8 cellular contexts compared by ENCODE assay signal in the genomic region with DNA sequence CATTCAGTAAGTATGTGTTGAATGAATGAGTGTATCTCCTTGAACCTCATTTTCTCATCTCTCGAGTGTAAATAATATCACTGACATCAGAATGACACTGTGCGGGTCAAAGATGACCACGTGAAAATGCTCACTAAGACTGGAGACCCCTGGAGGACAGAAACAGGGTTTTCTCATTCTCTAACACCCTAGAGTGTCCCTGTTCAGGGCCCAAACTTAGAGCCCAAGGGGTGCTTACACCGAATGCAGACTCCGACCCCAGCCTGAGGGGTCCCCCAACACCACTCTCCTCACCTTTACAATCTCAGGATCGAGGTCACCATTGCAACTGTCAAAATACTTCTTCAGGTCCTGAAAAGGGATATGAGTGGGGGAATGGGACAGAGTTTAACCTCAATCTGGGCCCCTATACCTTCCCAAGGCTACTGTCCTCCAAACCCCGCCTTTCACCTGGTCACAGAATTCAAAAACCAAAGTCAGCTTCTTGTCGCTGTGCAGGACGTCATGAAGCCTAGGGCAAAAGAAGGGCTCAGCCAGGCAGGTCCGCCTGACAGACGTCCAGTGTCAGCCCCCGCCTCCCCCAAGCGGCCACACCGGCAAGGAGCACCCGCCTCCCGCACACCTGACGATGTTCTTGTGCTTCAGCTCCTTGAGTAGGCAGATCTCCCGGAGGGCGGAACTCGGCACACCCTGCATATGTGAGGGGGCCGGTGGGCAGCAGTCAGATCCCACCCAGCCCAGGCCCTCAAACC. TPM values are rescaled to one million over a fixed set of nuclear protein-coding genes. Genes with fewer than 3 reads are reported as not detected.
DNase-seq lines count a peak whose midpoint lies in the region; ATAC-seq, FAIRE-seq and TF ChIP-seq lines count a peak whose summit lies in the region.
"Had no signal": no experiment of that assay in that cellular context is flagged by ENCODE, and none has a peak within 500 bp of the region (broad histone marks: within the 10 kb centered on the region; RNA-seq: fewer than 3 reads in every experiment).

No MANE protein-coding gene starts in this region.

- H3K4me3 Mint-ChIP-seq in osteocyte (ENCODE audit: unreplicated experiment) = peak overlapping the region; percentile 89

- no peaks in the 10 kb centered on the region for H3K36me3 ChIP-seq in bronchial epithelial cell (ENCODE audit: control insufficient read depth, insufficient read depth, low read length)

- H3K27me3 Mint-ChIP-seq in osteocyte (ENCODE audit: unreplicated experiment) = no peaks in the 10 kb centered on the region

- H3K36me3 Mint-ChIP-seq in osteocyte (ENCODE audit: unreplicated experiment) = no peaks in the 10 kb centered on the region

- no peak for FAIRE-seq in bronchial epithelial cell (lab: Jason Lieb, UNC)
- FAIRE-seq: frontal cortex, H54 had no signal

- H3K27ac Mint-ChIP-seq in osteocyte (ENCODE audit: unreplicated experiment) = no peak overlapping the region

- no peaks in the 10 kb centered on the region for H3K27me3 ChIP-seq in bronchial epithelial cell (ENCODE audit: control insufficient read depth, insufficient read depth, low read length)

- peak; percentile 25 for DNase-seq in LHCN-M2 (ENCODE audit: low read depth)
- DNase-seq in bronchial epithelial cell (ENCODE audit: low read depth) = no peak
- no peak for DNase-seq in osteocyte (ENCODE audit: extremely low spot score, unreplicated experiment)
- no peak for DNase-seq in NCI-H2171 treated with DMSO at 0.1 percent for 48 hours (lab: John Stamatoyannopoulos, UW)
- no peak for DNase-seq in NCI-H1092 treated with DMSO at 0.1 percent for 48 hours (lab: John Stamatoyannopoulos, UW)

- TF ChIP-seq CTCF in bronchial epithelial cell (IDR thresholded peaks at IDR 0.05; ENCODE audit: insufficient read depth, low read length, severe bottlenecking) (peak; percentile 25), osteocyte (IDR thresholded peaks at IDR 0.05) (no peak)

- peak overlapping the region; percentile 48 for H3K4me3 ChIP-seq in bronchial epithelial cell (ENCODE audit: low read depth, low read length)

- ATAC-seq in HG03280 (IDR thresholded peaks at IDR 0.05; ENCODE audit: unreplicated experiment) = no peak

- H3K9me3 Mint-ChIP-seq in osteocyte (ENCODE audit: unreplicated experiment) = no peaks in the 10 kb centered on the region

- H3K4me1 Mint-ChIP-seq in osteocyte (ENCODE audit: unreplicated experiment) = peaks cover 34% of the 10 kb centered on the region

RNA-seq across cellular contexts. Expression of gene CDK5, which starts 1.2 kb away (rescaled TPM):
- total RNA-seq in LHCN-M2 (2014; rRNA removed) = 47.1 and 47.4 TPM in 2 replicates
- polyA plus RNA-seq in LHCN-M2 (2012) = 53.1 TPM
- 11.6 and 12.4 TPM in 2 replicates for total RNA-seq in bronchial epithelial cell
- total RNA-seq in osteocyte = 18.8 and 23.7 TPM in 2 replicates

RNA-seq across cellular contexts. Expression of gene SLC4A2, which starts 2.9 kb away (rescaled TPM):
- 274 and 291 TPM in 2 replicates for total RNA-seq in LHCN-M2 (2014; rRNA removed)
- 331 TPM for polyA plus RNA-seq in LHCN-M2 (2012)
- 33.2 and 38.9 TPM in 2 replicates for total RNA-seq in bronchial epithelial cell
- 289 and 297 TPM in 2 replicates for total RNA-seq in osteocyte

RNA-seq across cellular contexts. Expression of gene ASIC3, which starts 8.1 kb away (rescaled TPM):
- total RNA-seq in LHCN-M2 (2014; rRNA removed) (0.19 and 2.2 TPM in 2 replicates), bronchial epithelial cell (under 0.01 and 0.26 TPM in 2 replicates), osteocyte (3.6 and 5.8 TPM in 2 replicates)
- polyA plus RNA-seq in LHCN-M2 (2012) = 0.81 TPM

RNA-seq across cellular contexts. Expression of gene FASTK, which starts 24.1 kb away (rescaled TPM):
- 141 and 146 TPM in 2 replicates for total RNA-seq in LHCN-M2 (2014; rRNA removed)
- polyA plus RNA-seq in LHCN-M2 (2012) = 107 TPM
- total RNA-seq in bronchial epithelial cell = 51.6 and 65.8 TPM in 2 replicates
- 101 and 104 TPM in 2 replicates for total RNA-seq in osteocyte

RNA-seq across cellular contexts. Expression of gene TMUB1, which starts 26.8 kb away (rescaled TPM):
- total RNA-seq in LHCN-M2 (2014; rRNA removed) (60.9 and 61.5 TPM in 2 replicates), bronchial epithelial cell (9.0 and 11.6 TPM in 2 replicates), osteocyte (26.1 and 30.0 TPM in 2 replicates)
- 48.7 TPM for polyA plus RNA-seq in LHCN-M2 (2012)
